Comparison of ENCODE assay signal across 17 cellular contexts in the genomic region with DNA sequence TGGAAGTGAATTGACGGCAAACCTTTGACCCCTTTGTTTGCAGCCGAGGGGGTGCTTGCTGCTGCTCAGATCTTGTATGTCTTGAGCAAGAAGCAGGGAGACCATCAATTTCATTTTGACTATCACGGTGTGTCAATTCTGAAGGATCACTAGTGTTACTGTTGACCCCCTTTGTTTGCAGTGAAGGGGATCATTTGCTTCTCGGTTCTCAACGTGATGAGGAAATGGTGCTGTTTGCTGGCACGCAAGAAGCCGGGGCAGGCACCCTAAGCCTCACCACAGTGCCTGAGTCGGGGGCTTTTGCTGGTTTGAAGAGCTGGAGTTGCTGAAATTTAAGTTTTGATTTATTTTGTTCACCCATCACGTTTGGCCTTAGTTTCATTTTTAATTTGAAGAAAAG. TPM values are rescaled to one million over a fixed set of nuclear protein-coding genes. Genes with fewer than 3 reads are reported as not detected.
DNase-seq lines count a peak whose midpoint lies in the region; ATAC-seq and TF ChIP-seq lines count a peak whose summit lies in the region.
"Had no signal": no experiment of that assay in that cellular context is flagged by ENCODE, and none has a peak within 500 bp of the region (broad histone marks: within the 10 kb centered on the region; RNA-seq: fewer than 3 reads in every experiment).

No MANE protein-coding gene starts in this region.

- no peak for TF ChIP-seq CTCF in endothelial cell (IDR thresholded peaks at IDR 0.05; ENCODE audit: unreplicated experiment)

- peak overlapping the region; percentile 16 to 71 for H3K4me3 Mint-ChIP-seq in activated T-cell treated with anti-CD3 and anti-CD28 coated beads, Interleukin-2, amount 50 U/mL, for 72 hours
- H3K4me3 Mint-ChIP-seq in IgD-negative memory B cell (peak overlapping the region; percentile 2 to 83 (median 61)), endothelial cell (ENCODE audit: unreplicated experiment) (peak overlapping the region; percentile 26)
- H3K4me3 Mint-ChIP-seq in stimulated activated memory B cell treated with anti-CD40 and anti-IgM and Interleukin-4, amounts not matched to agents 10 μg/mL and 1 μg/mL and 100 μg/mL, for 72 hours: peak overlapping the region; percentile 72
- H3K4me3 Mint-ChIP-seq: activated T-cell treated with anti-CD3 and anti-CD28 coated beads, Interleukin-2, amount 50 U/mL, for 4 hours had no signal

- no peaks in the 10 kb centered on the region for H3K27me3 Mint-ChIP-seq in activated T-cell treated with anti-CD3 and anti-CD28 coated beads, Interleukin-2, amount 50 U/mL, for 72 hours (ENCODE audit: low read depth)
- no peaks in the 10 kb centered on the region for H3K27me3 Mint-ChIP-seq in IgD-negative memory B cell
- peaks cover 2% of the 10 kb centered on the region for H3K27me3 Mint-ChIP-seq in endothelial cell (ENCODE audit: unreplicated experiment)
- no peaks in the 10 kb centered on the region for H3K27me3 Mint-ChIP-seq in stimulated activated memory B cell treated with anti-CD40 and anti-IgM and Interleukin-4, amounts not matched to agents 10 μg/mL and 1 μg/mL and 100 μg/mL, for 72 hours
- H3K27me3 Mint-ChIP-seq: stimulated activated naive CD8-positive, alpha-beta T cell treated with anti-CD3 and anti-CD28 coated beads, Interleukin-15, amount 100 ng/mL, for 72 hours had no signal

- peaks cover 92% of the 10 kb centered on the region for H3K4me1 Mint-ChIP-seq in activated T-cell treated with anti-CD3 and anti-CD28 coated beads, Interleukin-2, amount 50 U/mL, for 72 hours (ENCODE audit: low read depth)
- H3K4me1 Mint-ChIP-seq in IgD-negative memory B cell (peaks cover 56 to 74% (median 70%) of the 10 kb centered on the region in 3 donors), endothelial cell (ENCODE audit: unreplicated experiment) (peaks cover 20% of the 10 kb centered on the region)
- peaks cover 90% of the 10 kb centered on the region for H3K4me1 Mint-ChIP-seq in stimulated activated memory B cell treated with anti-CD40 and anti-IgM and Interleukin-4, amounts not matched to agents 10 μg/mL and 1 μg/mL and 100 μg/mL, for 72 hours

- peaks cover 10 to 45% of the 10 kb centered on the region in 2 donors for H3K36me3 Mint-ChIP-seq in activated T-cell treated with anti-CD3 and anti-CD28 coated beads, Interleukin-2, amount 50 U/mL, for 72 hours (ENCODE audit: insufficient read depth in 2 of 2)
- H3K36me3 Mint-ChIP-seq in IgD-negative memory B cell: peaks cover 6% of the 10 kb centered on the region
- no peaks in the 10 kb centered on the region for H3K36me3 Mint-ChIP-seq in endothelial cell (ENCODE audit: low read depth, unreplicated experiment)
- peaks cover 69% of the 10 kb centered on the region for H3K36me3 Mint-ChIP-seq in stimulated activated memory B cell treated with anti-CD40 and anti-IgM and Interleukin-4, amounts not matched to agents 10 μg/mL and 1 μg/mL and 100 μg/mL, for 72 hours

- no peak for DNase-seq in activated T-cell treated with anti-CD3 and anti-CD28 coated beads, Interleukin-2, amount 50 U/mL, for 72 hours
- no peak for DNase-seq in activated T-cell treated with anti-CD3 and anti-CD28 coated beads, Interleukin-2, amount 50 U/mL, for 1 hour
- DNase-seq in endothelial cell (ENCODE audit: low spot score) (no peak), DMS 273 treated with DMSO at 0.1 percent for 48 hours (lab: John Stamatoyannopoulos, UW) (no peak)
- DNase-seq in stimulated activated naive CD8-positive, alpha-beta T cell treated with anti-CD3 and anti-CD28 coated beads, Interleukin-15, Interleukin-2, amounts not matched to agents 100 U/mL and 50 U/mL, for 24 hours: no peak
- DNase-seq: activated CD4-positive, alpha-beta T cell treated with anti-CD3 and anti-CD28 coated beads, Interleukin-2, amount 50 U/mL, for 1 hour; activated T-cell treated with anti-CD3 and anti-CD28 coated beads, Interleukin-2, amount 50 U/mL, for 4 hours; HCEC 1CT; left cardiac atrium; NCI-H2029; Peyer's patch; SK-N-SH; stimulated activated CD4-positive, alpha-beta T cell treated with anti-CD3 and anti-CD28 coated beads, Interleukin-12 subunit alpha, Interleukin-12 subunit beta, amount 100 ng/mL, for 4 hours; stimulated activated naive CD8-positive, alpha-beta T cell treated with anti-CD3 and anti-CD28 coated beads, Interleukin-15, amount 100 ng/mL, for 72 hours had no signal

- no peaks in the 10 kb centered on the region for H3K9me3 Mint-ChIP-seq in activated T-cell treated with anti-CD3 and anti-CD28 coated beads, Interleukin-2, amount 50 U/mL, for 72 hours
- H3K9me3 Mint-ChIP-seq in IgD-negative memory B cell (no peaks in the 10 kb centered on the region), endothelial cell (ENCODE audit: unreplicated experiment) (no peaks in the 10 kb centered on the region)
- H3K9me3 Mint-ChIP-seq in stimulated activated memory B cell treated with anti-CD40 and anti-IgM and Interleukin-4, amounts not matched to agents 10 μg/mL and 1 μg/mL and 100 μg/mL, for 72 hours: no peaks in the 10 kb centered on the region
- H3K9me3 Mint-ChIP-seq: activated T-cell treated with anti-CD3 and anti-CD28 coated beads, Interleukin-2, amount 50 U/mL, for 4 hours; stimulated activated naive CD8-positive, alpha-beta T cell treated with anti-CD3 and anti-CD28 coated beads, Interleukin-15, amount 100 ng/mL, for 72 hours had no signal

- peak in 1 of 2 donors; percentile 18 for ATAC-seq in activated T-cell treated with anti-CD3 and anti-CD28 coated beads, Interleukin-2, amount 50 U/mL, for 72 hours (replicated peaks in 1 of 2)
- peak; percentile 88 for ATAC-seq in stimulated activated memory B cell treated with anti-CD40 and anti-IgM and Interleukin-4, amounts not matched to agents 10 μg/mL and 1 μg/mL and 100 μg/mL, for 72 hours
- no peak for ATAC-seq in GM21381 (IDR thresholded peaks at IDR 0.05; ENCODE audit: unreplicated experiment)
- ATAC-seq in stimulated activated naive CD8-positive, alpha-beta T cell treated with anti-CD3 and anti-CD28 coated beads, Interleukin-15, Interleukin-2, amounts not matched to agents 100 U/mL and 50 U/mL, for 24 hours: no peak
- ATAC-seq: activated T-cell treated with anti-CD3 and anti-CD28 coated beads, Interleukin-2, amount 50 U/mL, for 4 hours; left cardiac atrium; stimulated activated naive CD8-positive, alpha-beta T cell treated with anti-CD3 and anti-CD28 coated beads, Interleukin-15, amount 100 ng/mL, for 72 hours had no signal

- peak overlapping the region; percentile 31 for H3K27ac Mint-ChIP-seq in activated T-cell treated with anti-CD3 and anti-CD28 coated beads, Interleukin-2, amount 50 U/mL, for 72 hours
- H3K27ac Mint-ChIP-seq in IgD-negative memory B cell: peak overlapping the region in 1 of 3 donors; percentile 65
- peak overlapping the region; percentile 22 for H3K27ac Mint-ChIP-seq in endothelial cell (ENCODE audit: unreplicated experiment)
- peak overlapping the region; percentile 83 for H3K27ac Mint-ChIP-seq in stimulated activated memory B cell treated with anti-CD40 and anti-IgM and Interleukin-4, amounts not matched to agents 10 μg/mL and 1 μg/mL and 100 μg/mL, for 72 hours
- H3K27ac Mint-ChIP-seq: stimulated activated naive CD8-positive, alpha-beta T cell treated with anti-CD3 and anti-CD28 coated beads, Interleukin-15, amount 100 ng/mL, for 72 hours had no signal

RNA-seq across cellular contexts. Expression of a gene that starts 7.5 kb away (rescaled TPM):
- total RNA-seq in activated T-cell treated with anti-CD3 and anti-CD28 coated beads, Interleukin-2, amount 50 U/mL, for 72 hours: 10 to 100 TPM; 75.0 to 77.8 TPM
- polyA plus RNA-seq in IgD-negative memory B cell: 16.9 TPM
- total RNA-seq in endothelial cell (ENCODE audit: unreplicated experiment): 27.6 TPM

RNA-seq across cellular contexts. Expression of a gene that starts 44.1 kb away (rescaled TPM):
- under 1 TPM; 0.44 to 0.58 TPM for total RNA-seq in activated T-cell treated with anti-CD3 and anti-CD28 coated beads, Interleukin-2, amount 50 U/mL, for 72 hours
- polyA plus RNA-seq in IgD-negative memory B cell: 3.6 TPM
- total RNA-seq in endothelial cell (ENCODE audit: unreplicated experiment): 7.2 TPM
